ENCODE assay signal across 1 cellular context in genomic region chr21:34091607-34092006, GRCh38.
TF ChIP-seq lines count a peak whose summit lies in the region.

No MANE protein-coding gene starts in this region.

TF ChIP-seq in HCT116, 20 proteins besides CTCF, POLR2A, EP300 and RAD21 (continued from another document):
- TF ChIP-seq REST (IDR thresholded peaks at IDR 0.05; ENCODE audit: low read depth) (no peak), YY1 (IDR thresholded peaks at IDR 0.05; ENCODE audit: extremely low read depth, insufficient replicate concordance, low read depth, low read length) (no peak), SP1 (IDR thresholded peaks at IDR 0.05; ENCODE audit: low read depth) (no peak), JUND (IDR thresholded peaks at IDR 0.05) (no peak), EZH2phosphoT487 (IDR thresholded peaks at IDR 0.05; ENCODE audit: borderline replicate concordance) (no peak), MAX (IDR thresholded peaks at IDR 0.05) (no peak)
